In the genomic region with DNA sequence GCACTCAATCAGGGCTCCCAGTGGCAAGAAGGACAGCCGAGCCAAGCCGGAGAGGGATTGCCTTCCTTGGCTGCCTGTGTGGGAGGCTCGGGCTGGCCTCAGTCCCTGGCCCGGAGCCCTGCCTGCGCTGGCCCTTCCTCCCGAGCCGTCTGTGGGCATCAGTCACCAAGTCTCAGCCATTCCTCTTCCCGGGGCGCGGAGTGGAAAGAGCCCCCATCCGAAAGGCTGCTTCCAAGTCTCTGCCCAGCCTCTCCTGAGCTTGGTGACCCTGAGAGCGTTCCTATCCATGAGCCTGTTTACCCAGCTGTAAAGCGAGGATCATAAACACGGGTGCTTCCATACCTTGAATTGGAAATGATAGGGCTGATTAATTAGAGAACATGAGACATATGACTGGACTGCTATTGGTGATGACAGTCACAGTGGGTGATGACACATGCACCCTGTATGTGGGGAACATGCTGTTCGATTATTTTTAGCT, we compare ENCODE assay signal across 11 cellular contexts. TPM values are rescaled to one million over a fixed set of nuclear protein-coding genes. Genes with fewer than 3 reads are reported as not detected.
DNase-seq lines count a peak whose midpoint lies in the region; ATAC-seq and TF ChIP-seq lines count a peak whose summit lies in the region.
"Had no signal": no experiment of that assay in that cellular context is flagged by ENCODE, and none has a peak within 500 bp of the region (broad histone marks: within the 10 kb centered on the region; RNA-seq: fewer than 3 reads in every experiment).

No MANE protein-coding gene starts in this region.

- H3K36me3 Mint-ChIP-seq in CD4-positive, alpha-beta memory T cell, result no peaks in the 10 kb centered on the region
- H3K36me3 Mint-ChIP-seq: WTC11 had no signal

- H4K20me1 ChIP-seq in smooth muscle cell (ENCODE audit: low read depth), result no peaks in the 10 kb centered on the region

- H3K79me2 ChIP-seq in smooth muscle cell (ENCODE audit: low read depth), result no peaks in the 10 kb centered on the region

- H3K36me3 ChIP-seq in smooth muscle cell (ENCODE audit: low read depth), result no peaks in the 10 kb centered on the region
- H3K36me3 ChIP-seq in CD4-positive, alpha-beta memory T cell (ENCODE audit: insufficient read depth, low read length), result no peaks in the 10 kb centered on the region

- peak overlapping the region; percentile 43 for H3K4me2 ChIP-seq in smooth muscle cell

- peaks cover 5 to 6% of the 10 kb centered on the region in 2 donors for H3K27me3 Mint-ChIP-seq in CD4-positive, alpha-beta memory T cell

- no peaks in the 10 kb centered on the region for H3K9me3 ChIP-seq in right cardiac atrium (ENCODE audit: control insufficient read depth, low read length)
- no peaks in the 10 kb centered on the region for H3K9me3 ChIP-seq in smooth muscle cell (replicated peaks; ENCODE audit: low read depth)
- no peaks in the 10 kb centered on the region for H3K9me3 ChIP-seq in CD4-positive, alpha-beta memory T cell (ENCODE audit: control insufficient read depth in 1 of 2, low read length in 2 of 2)

- intact Hi-C loops in right cardiac atrium (cut with DNase I), result no loop called here
- intact Hi-C loops in CD4-positive, alpha-beta memory T cell (cut with micrococcal nuclease), result no loop called here

- no peak overlapping the region for H3K4me3 Mint-ChIP-seq in CD4-positive, alpha-beta memory T cell
- H3K4me3 Mint-ChIP-seq: WTC11 had no signal

- H3F3A ChIP-seq in smooth muscle cell (ENCODE audit: low read depth), result peaks cover 32% of the 10 kb centered on the region

- peak; percentile 85 for DNase-seq in LHCN-M2 (ENCODE audit: low read depth)
- DNase-seq in astrocyte of the hippocampus (ENCODE audit: low read depth, low spot score), result peak; percentile 84
- DNase-seq in right cardiac atrium, result peak; percentile 65 to 87 (median 82)
- DNase-seq in smooth muscle cell (lab: John Stamatoyannopoulos, UW; ENCODE audit: unreplicated experiment), result no peak
- DNase-seq in CD4-positive, alpha-beta memory T cell, result no peak
- DNase-seq in NCI-H82 (lab: John Stamatoyannopoulos, UW), result no peak
- DNase-seq: effector memory CD4-positive, alpha-beta T cell; KBM-7; kidney had no signal

- CTCF ChIA-PET in CD4-positive, alpha-beta memory T cell (lab: Charles Lee; ENCODE audit: partially characterized antibody), result no interaction called here

- POLR2A ChIA-PET in CD4-positive, alpha-beta memory T cell (lab: Charles Lee; ENCODE audit: partially characterized antibody), result no interaction called here

- H3K27me3 ChIP-seq in right cardiac atrium (ENCODE audit: control insufficient read depth, insufficient read depth) (no peaks in the 10 kb centered on the region), smooth muscle cell (ENCODE audit: low read depth) (no peaks in the 10 kb centered on the region)
- H3K27me3 ChIP-seq in CD4-positive, alpha-beta memory T cell (ENCODE audit: insufficient read depth, low read length), result no peaks in the 10 kb centered on the region

- H3K4me1 Mint-ChIP-seq in CD4-positive, alpha-beta memory T cell, result no peaks in the 10 kb centered on the region

- no peak overlapping the region for H3K27ac ChIP-seq in right cardiac atrium (ENCODE audit: low read length)
- H3K27ac ChIP-seq in smooth muscle cell (ENCODE audit: low read depth), result peak overlapping the region; percentile 21
- H3K27ac ChIP-seq in CD4-positive, alpha-beta memory T cell (ENCODE audit: low read depth, low read length), result no peak overlapping the region

- ATAC-seq in right cardiac atrium, result peak; percentile 63 to 65
- no peak for ATAC-seq in HG03135 (IDR thresholded peaks at IDR 0.05; ENCODE audit: unreplicated experiment)
- ATAC-seq: WTC11 had no signal

- WGBS in right cardiac atrium, result 21% methylated on average over 15 of the region's 15 CpGs
- WGBS in smooth muscle cell (ENCODE audit: low lambda C conversion rate), result 63% methylated on average over 15 of the region's 15 CpGs

- H3K4me1 ChIP-seq in right cardiac atrium (ENCODE audit: control insufficient read depth, insufficient read depth, low read length), result peaks cover 20% of the 10 kb centered on the region
- H3K4me1 ChIP-seq in smooth muscle cell (ENCODE audit: low read depth), result peaks cover 18% of the 10 kb centered on the region
- no peaks in the 10 kb centered on the region for H3K4me1 ChIP-seq in CD4-positive, alpha-beta memory T cell (ENCODE audit: insufficient read depth, low read length)

- H3K4me3 ChIP-seq in right cardiac atrium (ENCODE audit: low read length) (no peak overlapping the region), smooth muscle cell (no peak overlapping the region)
- H3K4me3 ChIP-seq in CD4-positive, alpha-beta memory T cell (ENCODE audit: low read length in 2 of 2), result no peak overlapping the region

- H3K9me3 Mint-ChIP-seq in CD4-positive, alpha-beta memory T cell, result no peaks in the 10 kb centered on the region
- H3K9me3 Mint-ChIP-seq: WTC11 had no signal

- no peak overlapping the region for H3K27ac Mint-ChIP-seq in CD4-positive, alpha-beta memory T cell
- H3K27ac Mint-ChIP-seq: WTC11 had no signal

- TF ChIP-seq CTCF in smooth muscle cell (IDR thresholded peaks at IDR 0.05; ENCODE audit: borderline replicate concordance, insufficient read depth, poor library complexity, severe bottlenecking), result no peak

- no peak overlapping the region for H2AFZ ChIP-seq in smooth muscle cell (ENCODE audit: low read depth)

- no peak overlapping the region for H3K9ac ChIP-seq in smooth muscle cell (ENCODE audit: low read depth)

RNA-seq across cellular contexts. Expression of a gene that starts 59.1 kb away (rescaled TPM):
- 22.3 and 23.6 TPM in 2 replicates for total RNA-seq in LHCN-M2 (2014; rRNA removed)
- polyA plus RNA-seq in LHCN-M2 (2012), result 8.1 TPM
- 10 to 100 TPM; 20.6 to 35.4 (median 27.4) TPM for total RNA-seq in right cardiac atrium
- 10.7 TPM for polyA plus RNA-seq in right cardiac atrium
- total RNA-seq in smooth muscle cell, result 46.9 and 53.2 TPM in 2 replicates
- polyA plus RNA-seq in smooth muscle cell, result 39.7 and 50.9 TPM in 2 replicates
- 100 to 1,000 TPM; 118 to 121 TPM for total RNA-seq in CD4-positive, alpha-beta memory T cell
- 10 to 100 TPM in 1 of 2 donors, 1 to 10 TPM in 1; 3.6 to 22.1 TPM for polyA plus RNA-seq in CD4-positive, alpha-beta memory T cell

Comparison
In these comparisons a context has a peak if more than half of its experiments do, and no peak if none do; other contexts are left out.
1. DNase-seq: peak in LHCN-M2 (single experiment), astrocyte of the hippocampus (single experiment) and right cardiac atrium (3 of 3); none in smooth muscle cell (single experiment), CD4-positive, alpha-beta memory T cell (0 of 5) and NCI-H82 (single experiment).